ENCODE assay signal across 23 cellular contexts in genomic region chr21:45280969-45281368, GRCh38.
"Had no signal": no experiment of that assay in that cellular context is flagged by ENCODE, and none has a peak within 500 bp of the region (broad histone marks: within the 10 kb centered on the region; RNA-seq: fewer than 3 reads in every experiment).

No MANE protein-coding gene starts in this region.

- H3K27me3 ChIP-seq: adrenal gland, ascending aorta, colonic mucosa, dorsolateral prefrontal cortex, esophagus muscularis mucosa, gastrocnemius medialis, testis had no signal

- H3K4me3 ChIP-seq: adrenal gland, ascending aorta, colonic mucosa, dorsolateral prefrontal cortex, esophagus muscularis mucosa, gastrocnemius medialis, lung, testis had no signal

- H3K9me3 Mint-ChIP-seq: effector memory CD8-positive, alpha-beta T cell; mesothelial cell of epicardium; T-helper 1 cell treated with Interleukin-12 subunit alpha and Interleukin-12 subunit beta and Interleukin-4 antibody, amounts not matched to agents 30 μg/mL and 1 μg/mL, for 36 hours; type B pancreatic cell; WTC11 had no signal

- H3K4me3 Mint-ChIP-seq: activated naive CD8-positive, alpha-beta T cell; effector memory CD8-positive, alpha-beta T cell; mesothelial cell of epicardium; T-helper 1 cell treated with Interleukin-12 subunit alpha and Interleukin-12 subunit beta and Interleukin-4 antibody, amounts not matched to agents 30 μg/mL and 1 μg/mL, for 36 hours; type B pancreatic cell; WTC11 had no signal

- H3K4me1 ChIP-seq: ascending aorta, colonic mucosa, gastrocnemius medialis, testis had no signal

- H3K27me3 Mint-ChIP-seq: activated naive CD8-positive, alpha-beta T cell; effector memory CD8-positive, alpha-beta T cell; progenitor cell of endocrine pancreas; type B pancreatic cell had no signal

- H3K27ac Mint-ChIP-seq: activated naive CD8-positive, alpha-beta T cell; mesothelial cell of epicardium; progenitor cell of endocrine pancreas; T-helper 1 cell treated with Interleukin-12 subunit alpha and Interleukin-12 subunit beta and Interleukin-4 antibody, amounts not matched to agents 30 μg/mL and 1 μg/mL, for 36 hours; type B pancreatic cell; WTC11 had no signal

- DNase-seq: activated CD4-positive, alpha-beta T cell treated with anti-CD3 and anti-CD28 coated beads, Interleukin-2, amount 50 U/mL, for 4 hours; activated naive CD4-positive, alpha-beta T cell; colonic mucosa; effector memory CD8-positive, alpha-beta T cell; gastrocnemius medialis; occipital lobe; retina; stimulated activated CD4-positive, alpha-beta T cell treated with anti-CD3 and anti-CD28 coated beads, Interleukin-4, amount 100 ng/mL, for 1 hour; stimulated activated naive CD4-positive, alpha-beta T cell; T1000 had no signal

- H3K4me1 Mint-ChIP-seq: WTC11 had no signal

- H3K9me3 ChIP-seq: adrenal gland, ascending aorta, colonic mucosa, esophagus muscularis mucosa, gastrocnemius medialis, testis had no signal

- H3K27ac ChIP-seq: adrenal gland, ascending aorta, colonic mucosa, esophagus muscularis mucosa, gastrocnemius medialis, testis had no signal

- FAIRE-seq: islet of Langerhans had no signal

- ATAC-seq: effector memory CD8-positive, alpha-beta T cell; gastrocnemius medialis; WTC11 had no signal
